In the genomic region with DNA sequence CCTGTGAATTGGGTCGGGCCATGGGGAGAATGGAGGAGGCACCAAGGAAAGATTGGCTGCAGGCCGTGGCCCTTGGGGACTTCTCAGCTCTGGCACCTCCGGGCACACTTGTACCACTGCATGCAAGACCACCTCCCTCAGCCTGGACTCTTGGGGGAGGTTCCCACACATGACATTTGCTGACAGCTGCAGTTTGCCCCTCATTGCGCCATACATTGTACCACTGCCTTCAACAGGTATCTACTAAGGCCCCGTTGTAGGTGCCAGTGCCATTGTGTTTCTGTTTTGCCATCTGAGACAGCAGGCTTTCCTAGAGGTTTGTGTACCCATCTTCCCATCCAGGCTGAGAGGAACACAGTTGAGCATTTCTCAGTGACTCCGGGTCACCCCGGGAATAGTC, we compare ENCODE assay signal across 1 cellular context.
TF ChIP-seq lines count a peak whose summit lies in the region.

No MANE protein-coding gene starts in this region.

TF ChIP-seq in IMR-90, 13 proteins besides CTCF, POLR2A, EP300 and RAD21:
- peak; percentile 38; the same call in 1 of the 2 replicates for TF ChIP-seq CEBPB (IDR thresholded peaks at IDR 0.05; ENCODE audit: low read depth, low read length)
- TF ChIP-seq MAFK (IDR thresholded peaks at IDR 0.05; ENCODE audit: low read depth, low read length), result 0 out of 2 replicates have a peak, but pooled peaks have one; percentile 24
- no peak for TF ChIP-seq NFE2L2 (IDR thresholded peaks at IDR 0.05; ENCODE audit: low read depth, low read length)
